10 cellular contexts compared by ENCODE assay signal in genomic region chr7:116212859-116213258, GRCh38. TPM values are rescaled to one million over a fixed set of nuclear protein-coding genes. Genes with fewer than 3 reads are reported as not detected.
DNase-seq lines count a peak whose midpoint lies in the region; ATAC-seq and TF ChIP-seq lines count a peak whose summit lies in the region.
"Had no signal": no experiment of that assay in that cellular context is flagged by ENCODE, and none has a peak within 500 bp of the region (broad histone marks: within the 10 kb centered on the region; RNA-seq: fewer than 3 reads in every experiment).

No MANE protein-coding gene starts in this region.

- H3K27me3 Mint-ChIP-seq in activated naive CD8-positive, alpha-beta T cell treated with anti-CD3 and anti-CD28 coated beads, Interleukin-2, amount 10 ng/mL, durations not matched to agents 7 days and 5 days = no peaks in the 10 kb centered on the region

- peaks cover 21% of the 10 kb centered on the region for H3K36me3 Mint-ChIP-seq in activated naive CD8-positive, alpha-beta T cell treated with anti-CD3 and anti-CD28 coated beads, Interleukin-2, amount 10 ng/mL, durations not matched to agents 7 days and 5 days

- peaks cover 0 to 43% of the 10 kb centered on the region in 2 donors for H3K4me1 ChIP-seq in right atrium auricular region
- peaks cover 3% of the 10 kb centered on the region for H3K4me1 ChIP-seq in mesenchymal stem cell (ENCODE audit: control insufficient read depth, insufficient read depth, low read depth, low read length)
- H3K4me1 ChIP-seq in vagina = peaks cover 61% of the 10 kb centered on the region

- H3K27ac ChIP-seq in right atrium auricular region = peak overlapping the region; percentile 88 to 92
- no peak overlapping the region for H3K27ac ChIP-seq in mesenchymal stem cell (ENCODE audit: low read length, poor library complexity, severe bottlenecking)
- peak overlapping the region; percentile 97 for H3K27ac ChIP-seq in vagina

- H3K79me1 ChIP-seq in mesenchymal stem cell (replicated peaks; ENCODE audit: low read length, poor library complexity, severe bottlenecking) = no peaks in the 10 kb centered on the region

- DNase-seq in right atrium auricular region (ENCODE audit: low spot score) = no peak
- DNase-seq in Right ventricle myocardium superior = no peak
- no peak for DNase-seq in activated naive CD8-positive, alpha-beta T cell treated with anti-CD3 and anti-CD28 coated beads, Interleukin-2, amount 10 ng/mL, durations not matched to agents 7 days and 5 days
- DNase-seq in mesenchymal stem cell = peak; percentile 63
- no peak for DNase-seq in vagina (ENCODE audit: extremely low spot score in 2 of 2)
- no peak for DNase-seq in NCI-H2081 treated with DMSO at 0.1 percent for 48 hours (lab: John Stamatoyannopoulos, UW)
- no peak for DNase-seq in RKO (ENCODE audit: low spot score)
- DNase-seq: DMS53, NCI-H2081 had no signal

- no peak overlapping the region for H4K8ac ChIP-seq in mesenchymal stem cell (ENCODE audit: low read length)

- intact Hi-C loops in Right ventricle myocardium superior (cut with DNase I) (no loop called here), vagina (cut with DNase I) (loop anchor here (2.0 kb wide), 1 partner anchor 14 kb away; no protein-coding TSS in a partner anchor)

- POLR2A ChIA-PET in activated naive CD8-positive, alpha-beta T cell treated with anti-CD3 and anti-CD28 coated beads, Interleukin-2, amount 10 ng/mL, durations not matched to agents 7 days and 5 days (lab: Charles Lee) = interaction anchor here (0.9 kb wide), 1 partner anchor 32 kb away, joined by 3 read pairs; no protein-coding TSS in a partner anchor

- TF ChIP-seq CTCF in right atrium auricular region (IDR thresholded peaks at IDR 0.05) = no peak
- TF ChIP-seq CTCF in vagina (IDR thresholded peaks at IDR 0.05) = no peak

- peaks cover 50% of the 10 kb centered on the region for H3K4me1 Mint-ChIP-seq in activated naive CD8-positive, alpha-beta T cell treated with anti-CD3 and anti-CD28 coated beads, Interleukin-2, amount 10 ng/mL, durations not matched to agents 7 days and 5 days

- H3K36me3 ChIP-seq in right atrium auricular region (no peaks in the 10 kb centered on the region), mesenchymal stem cell (ENCODE audit: control insufficient read depth in 1 of 2, insufficient read depth in 2 of 2, low read depth in 1 of 2, low read length in 2 of 2) (no peaks in the 10 kb centered on the region), vagina (no peaks in the 10 kb centered on the region)

- H3K9me3 ChIP-seq in right atrium auricular region (no peaks in the 10 kb centered on the region), mesenchymal stem cell (ENCODE audit: control insufficient read depth, low read length) (no peaks in the 10 kb centered on the region), vagina (no peaks in the 10 kb centered on the region)

- no peak overlapping the region for H3K18ac ChIP-seq in mesenchymal stem cell (ENCODE audit: low read depth in 1 of 2, low read length in 2 of 2)

- H3K23ac ChIP-seq in mesenchymal stem cell (ENCODE audit: low read length in 2 of 2) = no peak overlapping the region

- H2BK120ac ChIP-seq in mesenchymal stem cell (ENCODE audit: low read depth, low read length) = no peak overlapping the region

- no peak overlapping the region for H3K4me2 ChIP-seq in mesenchymal stem cell (ENCODE audit: low read length, poor library complexity, severe bottlenecking)

- no peak overlapping the region for H2BK5ac ChIP-seq in mesenchymal stem cell (ENCODE audit: low read depth, low read length, poor library complexity, severe bottlenecking)

- no peak overlapping the region for H2BK15ac ChIP-seq in mesenchymal stem cell (ENCODE audit: low read depth, poor library complexity, severe bottlenecking)

- H2BK12ac ChIP-seq in mesenchymal stem cell (ENCODE audit: low read length in 2 of 2) = no peak overlapping the region

- 53% methylated on average over 4 of the region's 4 CpGs for WGBS in mesenchymal stem cell

- H3K9ac ChIP-seq in mesenchymal stem cell (ENCODE audit: low read length) = peak overlapping the region; percentile 88

- ATAC-seq in Right ventricle myocardium superior (ENCODE audit: poor library complexity) = no peak
- no peak for ATAC-seq in activated naive CD8-positive, alpha-beta T cell treated with anti-CD3 and anti-CD28 coated beads, Interleukin-2, amount 10 ng/mL, durations not matched to agents 7 days and 5 days (ENCODE audit: low read depth)
- ATAC-seq in GM19467 (IDR thresholded peaks at IDR 0.05; ENCODE audit: unreplicated experiment) = no peak

- no peak overlapping the region for H3K4ac ChIP-seq in mesenchymal stem cell (ENCODE audit: low read depth in 1 of 2, low read length in 2 of 2)

- H2AK5ac ChIP-seq in mesenchymal stem cell (ENCODE audit: low read length, severe bottlenecking) = no peak overlapping the region

- no peak overlapping the region for H4K91ac ChIP-seq in mesenchymal stem cell (ENCODE audit: low read length)

- peaks cover 3% of the 10 kb centered on the region for H3K9me3 Mint-ChIP-seq in activated naive CD8-positive, alpha-beta T cell treated with anti-CD3 and anti-CD28 coated beads, Interleukin-2, amount 10 ng/mL, durations not matched to agents 7 days and 5 days

- peak overlapping the region; percentile 68 for H3K27ac Mint-ChIP-seq in activated naive CD8-positive, alpha-beta T cell treated with anti-CD3 and anti-CD28 coated beads, Interleukin-2, amount 10 ng/mL, durations not matched to agents 7 days and 5 days

- H3K4me3 ChIP-seq in right atrium auricular region (peak overlapping the region in 1 of 2 donors; percentile 67), mesenchymal stem cell (ENCODE audit: insufficient read depth in 1 of 2, low read depth in 1 of 2, low read length in 2 of 2) (peak overlapping the region in 1 of 2 experiments; percentile 85), vagina (peak overlapping the region; percentile 66 to 85)

- no peak overlapping the region for H3K14ac ChIP-seq in mesenchymal stem cell (ENCODE audit: low read length in 2 of 2)

- no peak overlapping the region for H2AFZ ChIP-seq in mesenchymal stem cell (ENCODE audit: low read depth, low read length)

- H3K27me3 ChIP-seq in right atrium auricular region (no peaks in the 10 kb centered on the region), mesenchymal stem cell (ENCODE audit: control insufficient read depth in 1 of 2, insufficient read depth in 1 of 2, low read length in 2 of 2) (no peaks in the 10 kb centered on the region), vagina (no peaks in the 10 kb centered on the region)

- TF ChIP-seq POLR2A in vagina (IDR thresholded peaks at IDR 0.05) = no peak

- peak overlapping the region; percentile 97 for H3K4me3 Mint-ChIP-seq in activated naive CD8-positive, alpha-beta T cell treated with anti-CD3 and anti-CD28 coated beads, Interleukin-2, amount 10 ng/mL, durations not matched to agents 7 days and 5 days

RNA-seq across cellular contexts. Expression of gene TES, which starts 2.5 kb away (rescaled TPM):
- total RNA-seq in right atrium auricular region = 10 to 100 TPM; 18.0 to 23.3 TPM
- 19.0 TPM for total RNA-seq in Right ventricle myocardium superior
- 100 to 1,000 TPM; 119 to 121 TPM for total RNA-seq in activated naive CD8-positive, alpha-beta T cell treated with anti-CD3 and anti-CD28 coated beads, Interleukin-2, amount 10 ng/mL, durations not matched to agents 7 days and 5 days
- polyA plus RNA-seq in mesenchymal stem cell (2013, experiment 1 of 2) = 47.6 TPM
- 50.2 TPM for polyA plus RNA-seq in mesenchymal stem cell (2013, experiment 2 of 2)
- 87.7 TPM for total RNA-seq in vagina
